In genomic region chr6:37556884-37557644, GRCh38 we compare ENCODE assay signal across 15 cellular contexts. TPM values are rescaled to one million over a fixed set of nuclear protein-coding genes. Genes with fewer than 3 reads are reported as not detected.
DNase-seq lines count a peak whose midpoint lies in the region; ATAC-seq, FAIRE-seq and TF ChIP-seq lines count a peak whose summit lies in the region.
"Had no signal": no experiment of that assay in that cellular context is flagged by ENCODE, and none has a peak within 500 bp of the region (broad histone marks: within the 10 kb centered on the region; RNA-seq: fewer than 3 reads in every experiment).

No MANE protein-coding gene starts in this region.

- H2BK120ac ChIP-seq in neuronal stem cell (ENCODE audit: low read depth, low read length), result no peak overlapping the region

- H3K18ac ChIP-seq in neuronal stem cell (ENCODE audit: low read length), result peak overlapping the region; percentile 13

- WGBS in neuronal stem cell (ENCODE audit: extremely low coverage in 2 of 2, insufficient read length in 2 of 2, insufficient replicate concordance in 1 of 2), 2 donors, result no CpG with 5 or more reads among the region's 15 CpGs

- no peak overlapping the region for H4K91ac ChIP-seq in neuronal stem cell (ENCODE audit: low read depth, low read length, poor library complexity)

- peak overlapping the region; percentile 2 for H3K14ac ChIP-seq in neuronal stem cell (ENCODE audit: low read length)

- H2BK12ac ChIP-seq in neuronal stem cell (ENCODE audit: low read length), result peak overlapping the region; percentile 11

- peak overlapping the region; percentile 71 for H2AFZ ChIP-seq in neuronal stem cell (ENCODE audit: low read length)

- H3K4me1 ChIP-seq in SJSA1 (replicated peaks) (peaks cover 60% of the 10 kb centered on the region), neuronal stem cell (ENCODE audit: control insufficient read depth in 2 of 2, insufficient read depth in 1 of 2, low read depth in 1 of 2, low read length in 2 of 2) (peaks cover 46 to 52% of the 10 kb centered on the region in 2 donors)

- no peak overlapping the region for H3K4ac ChIP-seq in neuronal stem cell (ENCODE audit: low read length)

- H4K8ac ChIP-seq in neuronal stem cell (ENCODE audit: low read depth, low read length), result peak overlapping the region; percentile 7

- peak overlapping the region; percentile 19 for H2BK15ac ChIP-seq in neuronal stem cell (ENCODE audit: low read length)

- DNase-seq in SJSA1 (ENCODE audit: low read depth in 1 of 2, low spot score in 2 of 2), result peak; percentile 80 to 86
- no peak for DNase-seq in neuronal stem cell (ENCODE audit: low spot score)
- no peak for DNase-seq in H54 (ENCODE audit: insufficient read length, low spot score)
- DNase-seq in AG08395 (ENCODE audit: low spot score), result no peak
- DNase-seq in NCI-H345 treated with DMSO at 0.1 percent for 48 hours (lab: John Stamatoyannopoulos, UW; ENCODE audit: unreplicated experiment), result no peak
- DNase-seq: activated CD8-positive, alpha-beta memory T cell treated with anti-CD3 and anti-CD28 coated beads, Interleukin-2, amount 50 U/mL, for 48 hours; HCEC 1CT; heart right ventricle; NCI-H187; substantia nigra had no signal

- no peak overlapping the region for H3K9ac ChIP-seq in neuronal stem cell (ENCODE audit: low read depth, low read length, poor library complexity)

- H3K79me1 ChIP-seq in neuronal stem cell (ENCODE audit: low read depth, low read length), result no peaks in the 10 kb centered on the region

- H3K27ac ChIP-seq in SJSA1 (peak overlapping the region; percentile 80), neuronal stem cell (replicated peaks; ENCODE audit: low read length) (no peak overlapping the region)
- H3K27ac ChIP-seq: heart right ventricle had no signal

- FAIRE-seq in H54 (lab: Jason Lieb, UNC), result no peak
- FAIRE-seq: G401.6 had no signal

- ATAC-seq in HG02610 (IDR thresholded peaks at IDR 0.05; ENCODE audit: unreplicated experiment) (peak; percentile 21), GM21528 (IDR thresholded peaks at IDR 0.05; ENCODE audit: low FRiP score, unreplicated experiment) (no peak)
- ATAC-seq: activated CD4-positive, CD25-positive, alpha-beta regulatory T cell treated with anti-CD3 and anti-CD28 coated beads, Interleukin-2, amount 50 U/mL, for 24 hours had no signal

- H3K36me3 ChIP-seq in SJSA1 (no peaks in the 10 kb centered on the region), neuronal stem cell (replicated peaks in 1 of 2; ENCODE audit: control insufficient read depth in 2 of 2, insufficient read depth in 2 of 2, low read length in 2 of 2) (no peaks in the 10 kb centered on the region)
- H3K36me3 ChIP-seq: heart right ventricle had no signal

- peak overlapping the region; percentile 2 for H3K23ac ChIP-seq in neuronal stem cell (ENCODE audit: low read depth, low read length, poor library complexity)

- H2BK5ac ChIP-seq in neuronal stem cell (ENCODE audit: low read length), result no peak overlapping the region

- peak overlapping the region; percentile 75 for H2AK5ac ChIP-seq in neuronal stem cell (ENCODE audit: low read depth, low read length)

- peak; percentile 34 for TF ChIP-seq POLR2A in GM15510 (IDR thresholded peaks at IDR 0.05; ENCODE audit: borderline replicate concordance, extremely low read depth, insufficient read length)
- no peak for TF ChIP-seq POLR2A in H54 (IDR thresholded peaks at IDR 0.05; ENCODE audit: low read depth, low read length)

- no peak overlapping the region for H3K4me2 ChIP-seq in neuronal stem cell (ENCODE audit: insufficient read depth, low read length, poor library complexity, severe bottlenecking)

- no peaks in the 10 kb centered on the region for H3K9me3 ChIP-seq in SJSA1 (replicated peaks)
- H3K9me3 ChIP-seq in neuronal stem cell (replicated peaks in 1 of 2; ENCODE audit: control insufficient read depth in 2 of 2, insufficient read depth in 1 of 2, low read depth in 1 of 2, low read length in 2 of 2), result peaks cover 2 to 3% of the 10 kb centered on the region in 2 donors
- H3K9me3 ChIP-seq: heart right ventricle had no signal

- no peak overlapping the region for H3K4me3 ChIP-seq in SJSA1
- H3K4me3 ChIP-seq in neuronal stem cell (ENCODE audit: low read length in 2 of 2), result no peak overlapping the region
- H3K4me3 ChIP-seq: heart right ventricle had no signal

- H3K27me3 ChIP-seq in SJSA1 (replicated peaks) (no peaks in the 10 kb centered on the region), neuronal stem cell (ENCODE audit: control insufficient read depth in 3 of 3, insufficient read depth in 3 of 3, low read depth in 1 of 3, low read length in 3 of 3) (no peaks in the 10 kb centered on the region)

RNA-seq across cellular contexts. Expression of gene CCDC167, which starts 57.4 kb away (rescaled TPM):
- 107 and 146 TPM in 2 replicates for total RNA-seq in SJSA1 (2014; rRNA removed; shearing (Covaris generic))
- polyA plus RNA-seq in neuronal stem cell (2013, experiment 1 of 2), result 113 TPM
- polyA plus RNA-seq in neuronal stem cell (2013, experiment 2 of 2), result 106 TPM

Comparison
In these comparisons a context has a peak if more than half of its experiments do, and no peak if none do; other contexts are left out.
1. DNase-seq: peak in SJSA1 (2 of 2); none in neuronal stem cell (single experiment), H54 (single experiment), AG08395 (single experiment) and NCI-H345 treated with DMSO at 0.1 percent for 48 hours (single experiment).